ENCODE assay signal across 12 cellular contexts in genomic region chr13:110507678-110508381, GRCh38. TPM values are rescaled to one million over a fixed set of nuclear protein-coding genes. Genes with fewer than 3 reads are reported as not detected.
DNase-seq lines count a peak whose midpoint lies in the region; ATAC-seq and TF ChIP-seq lines count a peak whose summit lies in the region.
"Had no signal": no experiment of that assay in that cellular context is flagged by ENCODE, and none has a peak within 500 bp of the region (broad histone marks: within the 10 kb centered on the region; RNA-seq: fewer than 3 reads in every experiment).

No MANE protein-coding gene starts in this region.

- H3K4me3 Mint-ChIP-seq in chondrocyte (ENCODE audit: unreplicated experiment): no peak overlapping the region
- H3K4me3 Mint-ChIP-seq: stimulated activated naive CD8-positive, alpha-beta T cell treated with anti-CD3 and anti-CD28 coated beads, Interleukin-15, Interleukin-2, amounts not matched to agents 100 ng/mL and 50 ng/mL, for 24 hours had no signal

- H3K4me1 ChIP-seq in right lobe of liver (peaks cover 0 to 21% (median 12%) of the 10 kb centered on the region in 4 donors), thymus (ENCODE audit: control insufficient read depth, insufficient read depth, low read length) (no peaks in the 10 kb centered on the region), Karpas-422 (ENCODE audit: low read length) (peaks cover 38% of the 10 kb centered on the region)

- WGBS in right lobe of liver (ENCODE audit: insufficient coverage, low coverage, low lambda C conversion rate, missing lambda C conversion rate): 70% methylated on average over 6 of the region's 23 CpGs
- WGBS in thymus: 93% methylated on average over 23 of the region's 23 CpGs

- H3K9me3 Mint-ChIP-seq in chondrocyte (ENCODE audit: low read depth): no peaks in the 10 kb centered on the region
- H3K9me3 Mint-ChIP-seq: stimulated activated naive CD8-positive, alpha-beta T cell treated with anti-CD3 and anti-CD28 coated beads, Interleukin-15, Interleukin-2, amounts not matched to agents 100 ng/mL and 50 ng/mL, for 24 hours had no signal

- no peak overlapping the region for H2AFZ ChIP-seq in Karpas-422 (ENCODE audit: low read length)

- intact Hi-C loops in right lobe of liver (cut with DNase I): loop anchor here in 1 of 2 donors (10.0 kb wide), 1 partner anchor 53 kb away; no protein-coding TSS in a partner anchor

- peak overlapping the region; percentile 78 for H3K27ac Mint-ChIP-seq in chondrocyte (ENCODE audit: unreplicated experiment)
- H3K27ac Mint-ChIP-seq: stimulated activated naive CD8-positive, alpha-beta T cell treated with anti-CD3 and anti-CD28 coated beads, Interleukin-15, Interleukin-2, amounts not matched to agents 100 ng/mL and 50 ng/mL, for 24 hours had no signal

- ATAC-seq in right lobe of liver (peak; percentile 85 to 88 (median 87)), GM19035 (IDR thresholded peaks at IDR 0.05; ENCODE audit: unreplicated experiment) (no peak)

- H3K27me3 ChIP-seq in right lobe of liver (no peaks in the 10 kb centered on the region), thymus (ENCODE audit: control insufficient read depth, insufficient read depth) (no peaks in the 10 kb centered on the region), Karpas-422 (ENCODE audit: low read length) (no peaks in the 10 kb centered on the region)

- H3K36me3 ChIP-seq in right lobe of liver (no peaks in the 10 kb centered on the region), thymus (ENCODE audit: control insufficient read depth, insufficient read depth) (no peaks in the 10 kb centered on the region), Karpas-422 (ENCODE audit: insufficient read depth, low read length) (no peaks in the 10 kb centered on the region)

- no peak overlapping the region for H3K9ac ChIP-seq in Karpas-422 (ENCODE audit: low read length)
- H3K9ac ChIP-seq: KMS-11 had no signal

- no peaks in the 10 kb centered on the region for H3K9me3 ChIP-seq in right lobe of liver
- no peaks in the 10 kb centered on the region for H3K9me3 ChIP-seq in thymus (ENCODE audit: control insufficient read depth)
- H3K9me3 ChIP-seq in Karpas-422 (ENCODE audit: low read length): no peaks in the 10 kb centered on the region

- peaks cover 53% of the 10 kb centered on the region for H3K36me3 Mint-ChIP-seq in chondrocyte (ENCODE audit: low read depth)

- no peak for TF ChIP-seq POLR2A in right lobe of liver (IDR thresholded peaks at IDR 0.05)

- DNase-seq in LNCaP clone FGC (ENCODE audit: low read depth) (peak; percentile 53), chondrocyte (ENCODE audit: low spot score) (no peak), right lobe of liver (peak; percentile 85 to 93 (median 91)), Karpas-422 (no peak), HuH-7 (ENCODE audit: low spot score) (no peak)
- no peak for DNase-seq in activated T-cell treated with anti-CD3 and anti-CD28 coated beads, Interleukin-2, amount 50 U/mL, for 1 hour
- DNase-seq: dorsolateral prefrontal cortex, NCI-H82 had no signal

- peaks cover 9% of the 10 kb centered on the region; the same call in 1 of the 2 replicates for H4K20me1 ChIP-seq in Karpas-422 (ENCODE audit: insufficient read depth, low read depth, low read length)

- H3K4me2 ChIP-seq in Karpas-422 (ENCODE audit: low read depth, low read length, poor library complexity, severe bottlenecking): no peak overlapping the region
- H3K4me2 ChIP-seq: KMS-11 had no signal

- TF ChIP-seq CTCF in LNCaP clone FGC (IDR thresholded peaks at IDR 0.05; ENCODE audit: control insufficient read depth, extremely low read depth, insufficient read depth) (peak; percentile 20; the same call in 1 of the 2 replicates), chondrocyte (IDR thresholded peaks at IDR 0.05) (peak; percentile 47), right lobe of liver (IDR thresholded peaks at IDR 0.05) (peak; percentile 42 to 63 (median 47))

- H3K4me3 ChIP-seq in LNCaP clone FGC (ENCODE audit: low read depth, low read length) (peak overlapping the region; percentile 18; the same call in 1 of the 2 replicates), right lobe of liver (peak overlapping the region in 2 of 3 donors; percentile 18 to 24), thymus (ENCODE audit: low read length) (no peak overlapping the region), Karpas-422 (ENCODE audit: low read length) (no peak overlapping the region)
- H3K4me3 ChIP-seq: dorsolateral prefrontal cortex had no signal

- peaks cover 53% of the 10 kb centered on the region for H3K4me1 Mint-ChIP-seq in chondrocyte (ENCODE audit: low read depth)

- H3K27ac ChIP-seq in right lobe of liver: peak overlapping the region; percentile 71 to 80 (median 79)
- peak overlapping the region; percentile 3 for H3K27ac ChIP-seq in thymus (ENCODE audit: low read depth)
- H3K27ac ChIP-seq in Karpas-422 (ENCODE audit: low read length): no peak overlapping the region
- H3K27ac ChIP-seq: dorsolateral prefrontal cortex, KMS-11 had no signal

- no peaks in the 10 kb centered on the region for H3K79me2 ChIP-seq in Karpas-422 (ENCODE audit: low read length)

- H3K9me2 ChIP-seq in Karpas-422 (replicated peaks; ENCODE audit: insufficient read depth, low read length): no peaks in the 10 kb centered on the region

- no peaks in the 10 kb centered on the region for H3K27me3 Mint-ChIP-seq in chondrocyte (ENCODE audit: low read depth)
- H3K27me3 Mint-ChIP-seq: stimulated activated naive CD8-positive, alpha-beta T cell treated with anti-CD3 and anti-CD28 coated beads, Interleukin-15, Interleukin-2, amounts not matched to agents 100 ng/mL and 50 ng/mL, for 24 hours had no signal

RNA-seq across cellular contexts. Expression of gene RAB20, which starts 53.7 kb away (rescaled TPM):
- total RNA-seq in chondrocyte (3.6 to 7.8 TPM (median 6.3 TPM) in 3 replicates), right lobe of liver (10 to 100 TPM; 12.5 to 47.2 (median 36.3) TPM)
- polyA plus RNA-seq in thymus: 18.5 TPM
- 0.79 TPM in 1 of 2 replicates, not detected in the other for total RNA-seq in Karpas-422 (2014; rRNA removed; shearing (Covaris generic); ENCODE audit: low replicate concordance)

Comparison
In these comparisons a context has a peak if more than half of its experiments do, and no peak if none do; other contexts are left out.
1. DNase-seq: peak in LNCaP clone FGC (single experiment) and right lobe of liver (3 of 3); none in chondrocyte (single experiment), Karpas-422 (single experiment), activated T-cell treated with anti-CD3 and anti-CD28 coated beads, Interleukin-2, amount 50 U/mL, for 1 hour (single experiment) and HuH-7 (single experiment).
2. H3K4me3 ChIP-seq: peak in LNCaP clone FGC (single experiment) and right lobe of liver (2 of 3); none in thymus (single experiment) and Karpas-422 (single experiment).
3. Peak in every context shown above with its lines, with median percentiles within 50 percentile points of each other: CTCF ChIP-seq.